In the genomic region with DNA sequence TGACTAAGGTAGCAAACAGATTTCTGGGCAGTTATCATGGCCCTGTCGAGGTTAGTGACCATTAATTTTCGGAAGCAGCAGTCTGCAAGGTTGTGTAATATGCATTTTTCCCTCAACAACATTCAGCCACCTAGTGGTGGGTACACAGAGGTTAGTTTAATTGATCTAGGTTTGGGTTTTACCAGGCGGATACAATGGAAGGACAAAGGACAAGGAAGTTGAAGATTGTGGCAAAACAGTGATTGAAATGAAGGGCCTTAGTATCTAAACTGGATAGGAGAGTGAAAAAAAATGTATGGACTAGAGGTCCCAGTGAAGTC, we compare ENCODE assay signal across 10 cellular contexts. TPM values are rescaled to one million over a fixed set of nuclear protein-coding genes. Genes with fewer than 3 reads are reported as not detected.
DNase-seq lines count a peak whose midpoint lies in the region; ATAC-seq and TF ChIP-seq lines count a peak whose summit lies in the region.
"Had no signal": no experiment of that assay in that cellular context is flagged by ENCODE, and none has a peak within 500 bp of the region (broad histone marks: within the 10 kb centered on the region; RNA-seq: fewer than 3 reads in every experiment).

No MANE protein-coding gene starts in this region.

- H3K9me3 ChIP-seq in ovary = no peaks in the 10 kb centered on the region
- H3K9me3 ChIP-seq: SJSA1 had no signal

- H3K27me3 ChIP-seq in ovary = no peaks in the 10 kb centered on the region
- H3K27me3 ChIP-seq: SJSA1 had no signal

- peaks cover 27% of the 10 kb centered on the region for H3K4me1 Mint-ChIP-seq in WTC11
- H3K4me1 Mint-ChIP-seq in activated naive CD4-positive, alpha-beta T cell treated with anti-CD3 and anti-CD28 coated beads for 36 hours (ENCODE audit: low read depth) = peaks cover 15% of the 10 kb centered on the region

- H3K4me3 Mint-ChIP-seq in WTC11 = no peak overlapping the region
- no peak overlapping the region for H3K4me3 Mint-ChIP-seq in activated naive CD4-positive, alpha-beta T cell treated with anti-CD3 and anti-CD28 coated beads for 36 hours
- H3K4me3 Mint-ChIP-seq: naive B cell had no signal

- no peak overlapping the region for H3K4me3 ChIP-seq in ovary
- H3K4me3 ChIP-seq: SJSA1 had no signal

- 52 to 59% (median 53%) methylated on average over 3 of the region's 3 CpGs for WGBS in ovary, 3 donors

- no peaks in the 10 kb centered on the region for H3K9me3 Mint-ChIP-seq in WTC11
- no peaks in the 10 kb centered on the region for H3K9me3 Mint-ChIP-seq in activated naive CD4-positive, alpha-beta T cell treated with anti-CD3 and anti-CD28 coated beads for 36 hours
- H3K9me3 Mint-ChIP-seq: naive B cell had no signal

- CTCF ChIA-PET in WTC11 (lab: Charles Lee) = interaction anchor here (0.8 to 5.0 kb wide), 3 partner anchors 25 to 464 kb away, joined by 3 to 42 read pairs (median 6); partner anchors contain the start of gene DMAP1
- CTCF ChIA-PET in activated naive CD4-positive, alpha-beta T cell treated with anti-CD3 and anti-CD28 coated beads for 36 hours (lab: Charles Lee) = interaction anchor here (0.9 to 1.1 kb wide), 2 partner anchors 8 to 12 kb away, joined by 3 read pairs; no protein-coding TSS in a partner anchor

- no peak for TF ChIP-seq EP300 in ovary (IDR thresholded peaks at IDR 0.05)

- H3K27me3 Mint-ChIP-seq in WTC11 (ENCODE audit: low read depth) = no peaks in the 10 kb centered on the region
- no peaks in the 10 kb centered on the region for H3K27me3 Mint-ChIP-seq in activated naive CD4-positive, alpha-beta T cell treated with anti-CD3 and anti-CD28 coated beads for 36 hours (ENCODE audit: low read depth)
- H3K27me3 Mint-ChIP-seq: naive B cell had no signal

- no peak for TF ChIP-seq POLR2A in ovary (IDR thresholded peaks at IDR 0.05)

- POLR2A ChIA-PET in WTC11 (lab: Charles Lee) = no interaction called here

- H3K27ac ChIP-seq in ovary = no peak overlapping the region
- H3K27ac ChIP-seq: SJSA1 had no signal

- H3K36me3 ChIP-seq in ovary = no peaks in the 10 kb centered on the region
- H3K36me3 ChIP-seq: SJSA1 had no signal

- no peak overlapping the region for H3K27ac Mint-ChIP-seq in WTC11
- no peak overlapping the region for H3K27ac Mint-ChIP-seq in activated naive CD4-positive, alpha-beta T cell treated with anti-CD3 and anti-CD28 coated beads for 36 hours
- H3K27ac Mint-ChIP-seq: naive B cell had no signal

- intact Hi-C loops in ovary (cut with DNase I) = no loop called here
- intact Hi-C loops in activated naive CD4-positive, alpha-beta T cell treated with anti-CD3 and anti-CD28 coated beads for 36 hours (cut with micrococcal nuclease) = no loop called here

- 0 out of 2 replicates have a peak, but pooled peaks cover 5% of the 10 kb centered on the region for H3K36me3 Mint-ChIP-seq in WTC11
- H3K36me3 Mint-ChIP-seq in activated naive CD4-positive, alpha-beta T cell treated with anti-CD3 and anti-CD28 coated beads for 36 hours (ENCODE audit: low read depth) = no peaks in the 10 kb centered on the region
- H3K36me3 Mint-ChIP-seq: naive B cell had no signal

- DNase-seq in DMS53 (lab: John Stamatoyannopoulos, UW) (peak; percentile 69), HuH-7.5 (ENCODE audit: low spot score) (peak; percentile 50), WTC11 (ENCODE audit: low spot score) (no peak), lung microvascular endothelial cell (ENCODE audit: low read depth in 2 of 2) (peak; percentile 41 to 72), ovary (no peak), epidermal melanocyte (ENCODE audit: insufficient read length, low spot score) (no peak)
- no peak for DNase-seq in activated naive CD4-positive, alpha-beta T cell treated with anti-CD3 and anti-CD28 coated beads for 36 hours
- DNase-seq: naive B cell had no signal

- TF ChIP-seq CTCF in WTC11 (IDR thresholded peaks at IDR 0.05) (peak; percentile 53), ovary (IDR thresholded peaks at IDR 0.05) (no peak)

- peaks cover 15% of the 10 kb centered on the region for H3K4me1 ChIP-seq in ovary (ENCODE audit: insufficient read depth)

- ATAC-seq in WTC11 = no peak
- no peak for ATAC-seq in HG02571 (IDR thresholded peaks at IDR 0.05; ENCODE audit: unreplicated experiment)

TF ChIP-seq in WTC11, 78 proteins besides CTCF, POLR2A, EP300 and RAD21 (continues in another document):
- TF ChIP-seq CREM (CRISPR knock-in tag; IDR thresholded peaks at IDR 0.05) (no peak), ZSCAN18 (CRISPR knock-in tag; IDR thresholded peaks at IDR 0.05) (no peak), TEAD4 (CRISPR knock-in tag; IDR thresholded peaks at IDR 0.05) (no peak), MXD4 (CRISPR knock-in tag; IDR thresholded peaks at IDR 0.05; ENCODE audit: borderline replicate concordance) (no peak), CREB1 (CRISPR knock-in tag; IDR thresholded peaks at IDR 0.05) (no peak), ZBTB21 (CRISPR knock-in tag; IDR thresholded peaks at IDR 0.05; ENCODE audit: borderline replicate concordance) (no peak)
- TF ChIP-seq, protein P1, sequence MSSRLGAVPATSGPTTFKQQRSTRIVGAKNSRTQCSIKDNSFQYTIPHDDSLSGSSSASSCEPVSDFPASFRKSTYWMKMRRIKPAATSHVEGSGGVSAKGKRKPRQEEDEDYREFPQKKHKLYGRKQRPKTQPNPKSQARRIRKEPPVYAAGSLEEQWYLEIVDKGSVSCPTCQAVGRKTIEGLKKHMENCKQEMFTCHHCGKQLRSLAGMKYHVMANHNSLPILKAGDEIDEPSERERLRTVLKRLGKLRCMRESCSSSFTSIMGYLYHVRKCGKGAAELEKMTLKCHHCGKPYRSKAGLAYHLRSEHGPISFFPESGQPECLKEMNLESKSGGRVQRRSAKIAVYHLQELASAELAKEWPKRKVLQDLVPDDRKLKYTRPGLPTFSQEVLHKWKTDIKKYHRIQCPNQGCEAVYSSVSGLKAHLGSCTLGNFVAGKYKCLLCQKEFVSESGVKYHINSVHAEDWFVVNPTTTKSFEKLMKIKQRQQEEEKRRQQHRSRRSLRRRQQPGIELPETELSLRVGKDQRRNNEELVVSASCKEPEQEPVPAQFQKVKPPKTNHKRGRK (CRISPR knock-in tag; IDR thresholded peaks at IDR 0.05; ENCODE audit: borderline replicate concordance) = no peak
- TF ChIP-seq, protein P2, sequence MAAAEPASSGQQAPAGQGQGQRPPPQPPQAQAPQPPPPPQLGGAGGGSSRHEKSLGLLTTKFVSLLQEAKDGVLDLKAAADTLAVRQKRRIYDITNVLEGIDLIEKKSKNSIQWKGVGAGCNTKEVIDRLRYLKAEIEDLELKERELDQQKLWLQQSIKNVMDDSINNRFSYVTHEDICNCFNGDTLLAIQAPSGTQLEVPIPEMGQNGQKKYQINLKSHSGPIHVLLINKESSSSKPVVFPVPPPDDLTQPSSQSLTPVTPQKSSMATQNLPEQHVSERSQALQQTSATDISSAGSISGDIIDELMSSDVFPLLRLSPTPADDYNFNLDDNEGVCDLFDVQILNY (CRISPR knock-in tag; IDR thresholded peaks at IDR 0.05) = no peak
- TF ChIP-seq, protein P3, sequence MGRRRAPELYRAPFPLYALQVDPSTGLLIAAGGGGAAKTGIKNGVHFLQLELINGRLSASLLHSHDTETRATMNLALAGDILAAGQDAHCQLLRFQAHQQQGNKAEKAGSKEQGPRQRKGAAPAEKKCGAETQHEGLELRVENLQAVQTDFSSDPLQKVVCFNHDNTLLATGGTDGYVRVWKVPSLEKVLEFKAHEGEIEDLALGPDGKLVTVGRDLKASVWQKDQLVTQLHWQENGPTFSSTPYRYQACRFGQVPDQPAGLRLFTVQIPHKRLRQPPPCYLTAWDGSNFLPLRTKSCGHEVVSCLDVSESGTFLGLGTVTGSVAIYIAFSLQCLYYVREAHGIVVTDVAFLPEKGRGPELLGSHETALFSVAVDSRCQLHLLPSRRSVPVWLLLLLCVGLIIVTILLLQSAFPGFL (CRISPR knock-in tag; IDR thresholded peaks at IDR 0.05; ENCODE audit: borderline replicate concordance) = no peak
- TF ChIP-seq, protein P4, sequence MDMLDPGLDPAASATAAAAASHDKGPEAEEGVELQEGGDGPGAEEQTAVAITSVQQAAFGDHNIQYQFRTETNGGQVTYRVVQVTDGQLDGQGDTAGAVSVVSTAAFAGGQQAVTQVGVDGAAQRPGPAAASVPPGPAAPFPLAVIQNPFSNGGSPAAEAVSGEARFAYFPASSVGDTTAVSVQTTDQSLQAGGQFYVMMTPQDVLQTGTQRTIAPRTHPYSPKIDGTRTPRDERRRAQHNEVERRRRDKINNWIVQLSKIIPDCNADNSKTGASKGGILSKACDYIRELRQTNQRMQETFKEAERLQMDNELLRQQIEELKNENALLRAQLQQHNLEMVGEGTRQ (CRISPR knock-in tag; IDR thresholded peaks at IDR 0.05) = no peak

RNA-seq across cellular contexts. Expression of gene ARMH1, which starts 2.6 kb away (rescaled TPM):
- 0.74 to 1.6 TPM (median 0.78 TPM) in 3 replicates for total RNA-seq in WTC11 (2021)
- total RNA-seq in lung microvascular endothelial cell = under 0.01 TPM in 1 of 2 replicates, not detected in the other
- total RNA-seq in ovary = 10 to 100 TPM in 1 of 7 donors, 1 to 10 TPM in 6; 3.1 to 13.8 (median 5.7) TPM
- polyA plus RNA-seq in ovary = 1 to 10 TPM; 3.3 to 9.6 TPM
- total RNA-seq in activated naive CD4-positive, alpha-beta T cell treated with anti-CD3 and anti-CD28 coated beads for 36 hours = 100 to 1,000 TPM; 143 to 155 TPM
- total RNA-seq: SJSA1 had no signal

RNA-seq across cellular contexts. Expression of gene TMEM53, which starts 2.9 kb away (rescaled TPM):
- 8.2 to 10.9 TPM (median 10.0 TPM) in 3 replicates for total RNA-seq in WTC11 (2021)
- total RNA-seq in lung microvascular endothelial cell = 1.7 and 3.8 TPM in 2 replicates
- 10 to 100 TPM in 5 of 7 donors, 1 to 10 TPM in 2; 5.1 to 17.9 (median 11.4) TPM for total RNA-seq in ovary
- 10 to 100 TPM in 1 of 2 donors, 1 to 10 TPM in 1; 4.1 to 13.8 TPM for polyA plus RNA-seq in ovary
- 1 to 10 TPM; 4.5 to 4.9 TPM for total RNA-seq in activated naive CD4-positive, alpha-beta T cell treated with anti-CD3 and anti-CD28 coated beads for 36 hours

RNA-seq across cellular contexts. Expression of gene RNU5D-1, which starts 53.8 kb away (rescaled TPM):
- total RNA-seq in WTC11 (2021) (not detected in 3 replicates), lung microvascular endothelial cell (not detected in 2 replicates), ovary (not detected)
- polyA plus RNA-seq in ovary = not detected
- total RNA-seq in activated naive CD4-positive, alpha-beta T cell treated with anti-CD3 and anti-CD28 coated beads for 36 hours = not detected
- total RNA-seq: SJSA1 had no signal

Comparison
In these comparisons a context has a peak if more than half of its experiments do, and no peak if none do; other contexts are left out.
1. DNase-seq: peak in DMS53 (single experiment), HuH-7.5 (single experiment) and lung microvascular endothelial cell (2 of 2); none in WTC11 (single experiment), ovary (0 of 5), epidermal melanocyte (single experiment) and activated naive CD4-positive, alpha-beta T cell treated with anti-CD3 and anti-CD28 coated beads for 36 hours (single experiment).
2. RNA of gene ARMH1, which starts 2.6 kb away (total RNA-seq): 143 to 155 TPM in activated naive CD4-positive, alpha-beta T cell treated with anti-CD3 and anti-CD28 coated beads for 36 hours; 3.1 to 13.8 TPM in ovary, 0.74 to 1.6 TPM in WTC11 and under 0.01 TPM in lung microvascular endothelial cell; every median in the first group is over 4 times any median in the second.